Comparison of ENCODE assay signal across 1 cellular context in the genomic region with DNA sequence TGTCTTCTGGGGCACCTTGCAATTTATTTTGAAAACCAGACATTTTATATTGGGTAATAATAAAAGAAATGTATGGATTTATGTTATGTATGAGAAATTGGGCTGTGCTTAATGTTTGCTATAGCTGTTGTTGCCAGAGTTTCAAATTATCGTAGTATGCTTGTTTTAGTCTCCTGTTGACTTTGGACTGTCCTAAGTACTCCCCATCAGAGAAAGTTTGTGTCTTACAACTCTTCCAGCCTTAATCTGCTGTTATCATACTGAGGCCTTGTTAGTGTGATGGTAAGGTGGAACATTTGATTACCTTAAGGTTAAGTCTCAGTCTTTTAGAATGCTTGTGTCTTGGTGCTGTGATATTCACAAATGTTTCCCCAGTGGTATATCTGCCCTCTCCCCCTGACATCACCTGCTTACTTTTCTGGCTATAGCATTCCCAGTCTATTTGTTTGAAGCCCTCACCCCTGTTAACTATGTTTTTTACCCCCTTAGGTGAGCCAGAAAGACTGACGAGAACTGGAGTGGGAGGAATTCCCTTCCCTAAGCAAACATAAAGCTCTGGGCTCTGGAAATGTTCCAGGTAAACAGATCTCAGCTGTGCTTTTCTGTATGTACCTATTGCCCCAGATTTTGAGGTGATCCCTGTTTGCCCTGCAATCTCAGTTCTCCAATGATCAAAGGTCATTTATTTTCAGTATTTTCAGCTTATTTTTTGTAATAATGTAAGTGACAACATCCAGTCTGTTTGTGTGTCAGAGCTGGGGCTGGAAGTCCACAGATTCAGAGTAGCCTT.
TF ChIP-seq lines count a peak whose summit lies in the region.

No MANE protein-coding gene starts in this region.

TF ChIP-seq in liver, 16 proteins besides CTCF, POLR2A, EP300 and RAD21 (continued from another document):
- TF ChIP-seq GABPA (IDR thresholded peaks at IDR 0.05 in 1 of 2, conservative IDR thresholded peaks at IDR 0.05 in 1 of 2): no peak
- TF ChIP-seq, protein P1, sequence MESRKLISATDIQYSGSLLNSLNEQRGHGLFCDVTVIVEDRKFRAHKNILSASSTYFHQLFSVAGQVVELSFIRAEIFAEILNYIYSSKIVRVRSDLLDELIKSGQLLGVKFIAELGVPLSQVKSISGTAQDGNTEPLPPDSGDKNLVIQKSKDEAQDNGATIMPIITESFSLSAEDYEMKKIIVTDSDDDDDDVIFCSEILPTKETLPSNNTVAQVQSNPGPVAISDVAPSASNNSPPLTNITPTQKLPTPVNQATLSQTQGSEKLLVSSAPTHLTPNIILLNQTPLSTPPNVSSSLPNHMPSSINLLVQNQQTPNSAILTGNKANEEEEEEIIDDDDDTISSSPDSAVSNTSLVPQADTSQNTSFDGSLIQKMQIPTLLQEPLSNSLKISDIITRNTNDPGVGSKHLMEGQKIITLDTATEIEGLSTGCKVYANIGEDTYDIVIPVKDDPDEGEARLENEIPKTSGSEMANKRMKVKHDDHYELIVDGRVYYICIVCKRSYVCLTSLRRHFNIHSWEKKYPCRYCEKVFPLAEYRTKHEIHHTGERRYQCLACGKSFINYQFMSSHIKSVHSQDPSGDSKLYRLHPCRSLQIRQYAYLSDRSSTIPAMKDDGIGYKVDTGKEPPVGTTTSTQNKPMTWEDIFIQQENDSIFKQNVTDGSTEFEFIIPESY (IDR thresholded peaks at IDR 0.05): peak; percentile 64
- peak; percentile 80 for TF ChIP-seq HNF4G (IDR thresholded peaks at IDR 0.05)
- peak; percentile 83 for TF ChIP-seq SP1 (IDR thresholded peaks at IDR 0.05)
- TF ChIP-seq FOXA1 (IDR thresholded peaks at IDR 0.05): peak; percentile 58
- no peak for TF ChIP-seq YY1 (IDR thresholded peaks at IDR 0.05)
- TF ChIP-seq EGR1 (IDR thresholded peaks at IDR 0.05; ENCODE audit: low read depth in 2 of 2): peak in 1 of 2 donors; percentile 21
- peak in 1 of 2 donors; percentile 54 for TF ChIP-seq JUND (IDR thresholded peaks at IDR 0.05)
- TF ChIP-seq TAF1 (conservative IDR thresholded peaks at IDR 0.05): no peak
- TF ChIP-seq RXRA (IDR thresholded peaks at IDR 0.05): peak; percentile 82 to 83
